Comparison of ENCODE assay signal across 9 cellular contexts in genomic region chr9:131839281-131840084, GRCh38.
DNase-seq lines count a peak whose midpoint lies in the region; ATAC-seq and TF ChIP-seq lines count a peak whose summit lies in the region.
"Had no signal": no experiment of that assay in that cellular context is flagged by ENCODE, and none has a peak within 500 bp of the region (broad histone marks: within the 10 kb centered on the region; RNA-seq: fewer than 3 reads in every experiment).

No MANE protein-coding gene starts in this region.

- no peak overlapping the region for H3K27ac ChIP-seq in CD4-positive, alpha-beta T cell (ENCODE audit: low read depth, low read length)
- H3K27ac ChIP-seq in mucosa of rectum (ENCODE audit: low read depth in 2 of 2, low read length in 2 of 2), result peak overlapping the region; percentile 48 to 54

- CTCF ChIA-PET in CD4-positive, alpha-beta T cell (lab: Charles Lee), result no interaction called here
- CTCF ChIA-PET in Calu3 (lab: Charles Lee), result interaction anchor here (0.9 kb wide), 1 partner anchor 84 kb away, joined by 7 read pairs; no protein-coding TSS in a partner anchor

- no peaks in the 10 kb centered on the region for H3K27me3 ChIP-seq in CD4-positive, alpha-beta T cell (ENCODE audit: control insufficient read depth, insufficient read depth, low read length)
- H3K27me3 ChIP-seq in mucosa of rectum (ENCODE audit: control insufficient read depth in 2 of 2, insufficient read depth in 2 of 2, low read length in 2 of 2), result no peaks in the 10 kb centered on the region

- H3K4me3 Mint-ChIP-seq in CD4-positive, alpha-beta T cell, result peak overlapping the region; percentile 17
- no peak overlapping the region for H3K4me3 Mint-ChIP-seq in Calu3 (ENCODE audit: low read depth, unreplicated experiment)

- peaks cover 14% of the 10 kb centered on the region for H3K4me1 Mint-ChIP-seq in CD4-positive, alpha-beta T cell (ENCODE audit: low read depth)
- no peaks in the 10 kb centered on the region for H3K4me1 Mint-ChIP-seq in Calu3 (ENCODE audit: low read depth, unreplicated experiment)

- no peak overlapping the region for H3K9ac ChIP-seq in mucosa of rectum (ENCODE audit: low read depth in 1 of 2, low read length in 2 of 2)

- H3K36me3 ChIP-seq in mucosa of rectum (ENCODE audit: control insufficient read depth in 2 of 2, insufficient read depth in 2 of 2, low read length in 2 of 2), result no peaks in the 10 kb centered on the region

- TF ChIP-seq CTCF in CD4-positive, alpha-beta T cell (IDR thresholded peaks at IDR 0.05), result no peak
- TF ChIP-seq CTCF in Calu3 (IDR thresholded peaks at IDR 0.05; ENCODE audit: unreplicated experiment), result no peak

- H3K9me3 Mint-ChIP-seq in CD4-positive, alpha-beta T cell, result no peaks in the 10 kb centered on the region
- no peaks in the 10 kb centered on the region for H3K9me3 Mint-ChIP-seq in Calu3 (ENCODE audit: low read depth, unreplicated experiment)

- H3K27ac Mint-ChIP-seq in CD4-positive, alpha-beta T cell, result peak overlapping the region; percentile 97
- H3K27ac Mint-ChIP-seq in Calu3 (ENCODE audit: unreplicated experiment), result no peak overlapping the region

- peak in 9 of 10 experiments; percentile 4 to 57 (median 31) for DNase-seq in CD4-positive, alpha-beta T cell
- DNase-seq in RPMI7951 (ENCODE audit: low read depth) (peak; percentile 80), Calu3 (no peak), globus pallidus (ENCODE audit: low spot score) (no peak)
- DNase-seq in activated effector memory CD4-positive, alpha-beta T cell treated with anti-CD3 and anti-CD28 coated beads, Interleukin-2, amount 50 U/mL, for 16 hours, result peak; percentile 81
- DNase-seq: erythroblast had no signal

- peaks cover 0 to 5% of the 10 kb centered on the region in 2 donors for H3K4me1 ChIP-seq in mucosa of rectum (ENCODE audit: control insufficient read depth in 2 of 2, insufficient read depth in 2 of 2, low read length in 2 of 2)

- POLR2A ChIA-PET in CD4-positive, alpha-beta T cell (lab: Charles Lee), result no interaction called here

- BruUV-seq in Calu3 (replicated peaks; lab: Mats Ljungman, UMichigan), result no TSS peak

- H3K36me3 Mint-ChIP-seq in CD4-positive, alpha-beta T cell (ENCODE audit: low read depth), result no peaks in the 10 kb centered on the region
- H3K36me3 Mint-ChIP-seq in Calu3 (ENCODE audit: insufficient read depth, unreplicated experiment), result no peaks in the 10 kb centered on the region

- peaks cover under 1% of the 10 kb centered on the region for H3K9me3 ChIP-seq in CD4-positive, alpha-beta T cell (ENCODE audit: control insufficient read depth, low read length)
- no peaks in the 10 kb centered on the region for H3K9me3 ChIP-seq in mucosa of rectum (ENCODE audit: control insufficient read depth in 2 of 2, low read length in 2 of 2)

- H3K27me3 Mint-ChIP-seq in CD4-positive, alpha-beta T cell, result peaks cover 4% of the 10 kb centered on the region
- peaks cover 78% of the 10 kb centered on the region for H3K27me3 Mint-ChIP-seq in Calu3 (ENCODE audit: unreplicated experiment)

- H3K4me3 ChIP-seq in mucosa of rectum (ENCODE audit: low read length in 2 of 2), result no peak overlapping the region

- peak; percentile 79 for ATAC-seq in CD4-positive, alpha-beta T cell (ENCODE audit: poor library complexity)
- ATAC-seq in HG02870 (IDR thresholded peaks at IDR 0.05; ENCODE audit: unreplicated experiment) (no peak), HG03432 (IDR thresholded peaks at IDR 0.05; ENCODE audit: unreplicated experiment) (no peak)

- intact Hi-C loops in CD4-positive, alpha-beta T cell (cut with DNase I, micrococcal nuclease), result no loop called here
- intact Hi-C loops in Calu3 (cut with micrococcal nuclease; ENCODE audit: unreplicated experiment), result no loop called here

Comparison
In these comparisons a context has a peak if more than half of its experiments do, and no peak if none do; other contexts are left out.
1. DNase-seq: peak in CD4-positive, alpha-beta T cell (9 of 10), RPMI7951 (single experiment) and activated effector memory CD4-positive, alpha-beta T cell treated with anti-CD3 and anti-CD28 coated beads, Interleukin-2, amount 50 U/mL, for 16 hours (single experiment); none in Calu3 (single experiment) and globus pallidus (single experiment).